ENCODE assay signal across 2 cellular contexts in genomic region chr17:74389937-74390679, GRCh38.
A peak's percentile ranks its signal among the peaks of the same experiment; 100 is the strongest.
TF ChIP-seq lines count a peak whose summit lies in the region.

No MANE protein-coding gene starts in this region.

TF ChIP-seq in HEK293, 187 proteins besides CTCF, POLR2A, EP300 and RAD21 (continues in another document):
- TF ChIP-seq ZNF707 (tag by site-specific recombination; IDR thresholded peaks at IDR 0.05) (no peak), ZNF544 (tag by site-specific recombination; IDR thresholded peaks at IDR 0.05) (no peak), ZNF514 (tag by site-specific recombination; IDR thresholded peaks at IDR 0.05) (no peak), ZBTB49 (tag by site-specific recombination; IDR thresholded peaks at IDR 0.05; ENCODE audit: low read depth) (no peak), ZNF155 (tag by site-specific recombination; IDR thresholded peaks at IDR 0.05) (no peak), ZNF211 (tag by site-specific recombination; IDR thresholded peaks at IDR 0.05; ENCODE audit: low read depth) (no peak), GLI2 (tag by site-specific recombination; IDR thresholded peaks at IDR 0.05; ENCODE audit: borderline replicate concordance, low read depth) (no peak), KLF8 (tag by site-specific recombination; IDR thresholded peaks at IDR 0.05) (no peak), GLIS2 (tag by site-specific recombination; IDR thresholded peaks at IDR 0.05) (no peak), ZNF121 (tag by site-specific recombination; IDR thresholded peaks at IDR 0.05) (no peak), ZNF366 (tag by site-specific recombination; conservative IDR thresholded peaks at IDR 0.05) (peak; percentile 99), ZNF776 (tag by site-specific recombination; IDR thresholded peaks at IDR 0.05; ENCODE audit: borderline replicate concordance) (0 out of 2 replicates have a peak, but pooled peaks have one; percentile 23), ZNF350 (tag by site-specific recombination; IDR thresholded peaks at IDR 0.05) (no peak), ZNF140 (tag by site-specific recombination; IDR thresholded peaks at IDR 0.05) (no peak), ZSCAN5A (tag by site-specific recombination; IDR thresholded peaks at IDR 0.05) (no peak), ZNF645 (tag by site-specific recombination; IDR thresholded peaks at IDR 0.05) (no peak), ZNF639 (tag by site-specific recombination; IDR thresholded peaks at IDR 0.05) (no peak), PRDM1 (tag by site-specific recombination; IDR thresholded peaks at IDR 0.05) (peak; percentile 94), KLF10 (tag by site-specific recombination; IDR thresholded peaks at IDR 0.05) (no peak), ZFHX2 (tag by site-specific recombination; conservative IDR thresholded peaks at IDR 0.05) (no peak), ZSCAN4 (tag by site-specific recombination; IDR thresholded peaks at IDR 0.05) (no peak), ZBTB7A (tag by site-specific recombination; IDR thresholded peaks at IDR 0.05; ENCODE audit: low read depth) (no peak), ZNF114 (tag by site-specific recombination; IDR thresholded peaks at IDR 0.05) (no peak)

TF ChIP-seq in K562, 482 proteins besides CTCF, POLR2A, EP300 and RAD21 (continues in another document):
- TF ChIP-seq HDAC1 (IDR thresholded peaks at IDR 0.05) = 0 out of 4 replicates have a peak, but pooled peaks of 1 of the 2 experiments have one; percentile 30
- TF ChIP-seq SETDB1 (IDR thresholded peaks at IDR 0.05; ENCODE audit: low read length) = no peak
- TF ChIP-seq ZNF512 (tag; IDR thresholded peaks at IDR 0.05) = peak; percentile 100
- TF ChIP-seq ZBTB26 (CRISPR knock-in tag; IDR thresholded peaks at IDR 0.05) = peak; percentile 83
- TF ChIP-seq THRB (CRISPR knock-in tag; conservative IDR thresholded peaks at IDR 0.05) = 0 out of 2 replicates have a peak, but pooled peaks have one; percentile 27
- no peak for TF ChIP-seq TCF7 (IDR thresholded peaks at IDR 0.05; ENCODE audit: borderline replicate concordance)
- peak; percentile 48; the same call in 1 of the 2 replicates for TF ChIP-seq HBP1 (CRISPR knock-in tag; IDR thresholded peaks at IDR 0.05)
- peak; percentile 77; the same call in 1 of the 2 replicates for TF ChIP-seq MTA1 (IDR thresholded peaks at IDR 0.05; ENCODE audit: borderline replicate concordance)
- peak; percentile 62; the same call in 1 of the 2 replicates for TF ChIP-seq ZBTB2 (IDR thresholded peaks at IDR 0.05)
- no peak for TF ChIP-seq ZNF280A (IDR thresholded peaks at IDR 0.05; ENCODE audit: low read depth, partially characterized antibody)
- no peak for TF ChIP-seq ZSCAN29 (IDR thresholded peaks at IDR 0.05)
- TF ChIP-seq BRF1 (IDR thresholded peaks at IDR 0.05; ENCODE audit: borderline replicate concordance, extremely low read depth, insufficient read length) = no peak
- TF ChIP-seq ZNF408 (CRISPR knock-in tag; IDR thresholded peaks at IDR 0.05; ENCODE audit: low read depth) = no peak
- no peak for TF ChIP-seq SOX6 (IDR thresholded peaks at IDR 0.05)
- 0 out of 2 replicates have a peak, but pooled peaks have one; percentile 3 for TF ChIP-seq MTA2 (IDR thresholded peaks at IDR 0.05; ENCODE audit: low read depth)
- TF ChIP-seq REST (CRISPR knock-in tag; IDR thresholded peaks at IDR 0.05; ENCODE audit: low read depth) = no peak
- no peak for TF ChIP-seq CHD7 (IDR thresholded peaks at IDR 0.05; ENCODE audit: low read depth, low read length)
